17 cellular contexts compared by ENCODE assay signal in the genomic region with DNA sequence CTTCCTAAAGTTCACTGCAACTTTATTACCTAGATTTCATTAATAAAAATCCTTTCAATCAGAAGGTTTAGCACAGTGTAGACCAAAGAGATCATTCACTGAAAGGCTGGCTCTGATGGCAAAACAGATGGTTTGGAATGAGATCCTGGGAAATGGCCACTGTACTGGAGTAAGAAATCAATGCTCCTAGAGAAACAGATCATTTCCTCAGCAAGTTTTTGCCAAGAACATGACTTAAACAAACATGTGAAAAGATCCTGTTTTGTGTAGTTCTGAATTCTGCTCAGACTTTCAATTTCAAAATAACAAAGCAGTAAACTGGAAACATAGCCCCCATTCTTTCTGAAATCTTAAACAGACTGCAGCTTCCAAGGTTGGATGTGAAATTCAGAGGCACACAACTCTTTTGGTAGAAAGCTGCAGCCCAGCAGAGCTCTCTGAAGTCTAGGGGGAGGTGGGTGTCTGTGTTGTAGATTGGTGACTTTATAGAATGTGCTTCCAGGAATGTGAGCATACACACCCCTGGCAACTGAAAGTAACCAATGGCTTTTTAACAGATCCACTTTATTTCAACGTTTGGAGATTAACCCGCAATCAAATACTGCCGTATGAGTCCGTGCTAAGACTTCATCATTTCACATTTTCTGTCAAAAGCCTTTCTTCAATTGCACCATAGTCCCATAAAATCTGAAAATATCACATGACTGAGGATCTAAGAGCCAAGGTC.
A peak's percentile ranks its signal among the peaks of the same experiment; 100 is the strongest.
DNase-seq lines count a peak whose midpoint lies in the region; ATAC-seq, FAIRE-seq and TF ChIP-seq lines count a peak whose summit lies in the region.
"Had no signal": no experiment of that assay in that cellular context is flagged by ENCODE, and none has a peak within 500 bp of the region (broad histone marks: within the 10 kb centered on the region; RNA-seq: fewer than 3 reads in every experiment).

No MANE protein-coding gene starts in this region.

- peak; percentile 82 for FAIRE-seq in endothelial cell of umbilical vein (lab: Jason Lieb, UNC)

- TF ChIP-seq CTCF in endothelial cell of umbilical vein (IDR thresholded peaks at IDR 0.05; ENCODE audit: extremely low read depth in 1 of 2, insufficient read depth in 1 of 2, low read depth in 1 of 2, low read length in 2 of 2) (no peak), osteoblast (IDR thresholded peaks at IDR 0.05; ENCODE audit: extremely low read depth, low read depth, low read length) (no peak), coronary artery (IDR thresholded peaks at IDR 0.05) (no peak)

- H4K20me1 ChIP-seq in endothelial cell of umbilical vein (replicated peaks; ENCODE audit: control insufficient read depth, extremely low read depth, insufficient read depth, low read length) (no peaks in the 10 kb centered on the region), osteoblast (ENCODE audit: insufficient read depth, low read length) (peaks cover 3% of the 10 kb centered on the region)

- H3K27ac ChIP-seq in endothelial cell of umbilical vein (ENCODE audit: insufficient read depth, low read depth, low read length) = peak overlapping the region; percentile 32
- peak overlapping the region; percentile 61 for H3K27ac ChIP-seq in osteoblast (ENCODE audit: low read depth, low read length)
- no peak overlapping the region for H3K27ac ChIP-seq in coronary artery

- H3K9ac ChIP-seq in endothelial cell of umbilical vein (replicated peaks; ENCODE audit: extremely low read depth, insufficient read depth, low read length) = peak overlapping the region; percentile 5

- TF ChIP-seq POLR2A in endothelial cell of umbilical vein (IDR thresholded peaks at IDR 0.05; ENCODE audit: low read depth, low read length) = no peak

- H2AFZ ChIP-seq in endothelial cell of umbilical vein (ENCODE audit: low read depth, low read length) (peak overlapping the region; percentile 20), osteoblast (ENCODE audit: low read length) (no peak overlapping the region)

- H3K4me2 ChIP-seq in endothelial cell of umbilical vein (ENCODE audit: insufficient read depth, low read length) (peak overlapping the region; percentile 65), osteoblast (ENCODE audit: insufficient read depth, low read length) (peak overlapping the region; percentile 64)

- POLR2A ChIA-PET in endothelial cell of umbilical vein (lab: Charles Lee) = no interaction called here

- H3K27me3 ChIP-seq in endothelial cell of umbilical vein (ENCODE audit: control insufficient read depth in 2 of 2, insufficient read depth in 2 of 2, low read length in 2 of 2) = no peaks in the 10 kb centered on the region
- no peaks in the 10 kb centered on the region for H3K27me3 ChIP-seq in osteoblast (ENCODE audit: insufficient read depth, low read length)
- H3K27me3 ChIP-seq: stomach had no signal

- H3K36me3 ChIP-seq in endothelial cell of umbilical vein (ENCODE audit: control insufficient read depth in 2 of 2, extremely low read depth in 1 of 2, insufficient read depth in 2 of 2, low read length in 2 of 2) (no peaks in the 10 kb centered on the region), osteoblast (ENCODE audit: insufficient read depth, low read length) (no peaks in the 10 kb centered on the region)
- H3K36me3 ChIP-seq: stomach had no signal

- peaks cover 18% of the 10 kb centered on the region for H3K4me1 ChIP-seq in endothelial cell of umbilical vein (ENCODE audit: control insufficient read depth, extremely low read depth, insufficient read depth, low read length)
- peaks cover 32% of the 10 kb centered on the region for H3K4me1 ChIP-seq in osteoblast (ENCODE audit: insufficient read depth, low read length)

- intact Hi-C loops in endothelial cell of umbilical vein (cut with micrococcal nuclease) (no loop called here), left ventricle myocardium superior (cut with micrococcal nuclease) (no loop called here)

- BruUV-seq in endothelial cell of umbilical vein (replicated peaks; lab: Mats Ljungman, UMichigan) = no TSS peak

- peak; percentile 53 for DNase-seq in AG20443 (ENCODE audit: low spot score)
- DNase-seq in NCI-H446 treated with DMSO at 0.1 percent for 48 hours (lab: John Stamatoyannopoulos, UW) = peak; percentile 67
- peak; percentile 80 for DNase-seq in endothelial cell of umbilical vein (ENCODE audit: low read depth, low spot score)
- no peak for DNase-seq in osteoblast (ENCODE audit: insufficient read length, low spot score, missing footprints)
- DNase-seq in NK-92 treated with Interleukin-12 subunit alpha and Interleukin-12 subunit beta, amount 100 ng/mL, for 24 hours (lab: John Stamatoyannopoulos, UW) = no peak
- DNase-seq in left ventricle myocardium superior = no peak
- no peak for DNase-seq in coronary artery (ENCODE audit: low spot score)
- DNase-seq: activated CD4-positive, alpha-beta T cell treated with anti-CD3 and anti-CD28 coated beads for 36 hours; activated effector memory CD4-positive, alpha-beta T cell treated with anti-CD3 and anti-CD28 coated beads, Interleukin-2, amount 50 U/mL, for 16 hours; caudate nucleus; CD8-positive, alpha-beta memory T cell; Kasumi-1; mucosa of descending colon; NCI-H2029; retina; stomach had no signal

- ATAC-seq in GM18873 (IDR thresholded peaks at IDR 0.05; ENCODE audit: low FRiP score, unreplicated experiment) (no peak), left ventricle myocardium superior (no peak)
- ATAC-seq: activated CD4-positive, alpha-beta T cell treated with anti-CD3 and anti-CD28 coated beads for 36 hours; mucosa of descending colon had no signal

- peak overlapping the region in 1 of 3 experiments; percentile 11 for H3K4me3 ChIP-seq in endothelial cell of umbilical vein (replicated peaks in 1 of 3; ENCODE audit: insufficient read depth in 1 of 3, low read depth in 1 of 3, low read length in 3 of 3)
- peak overlapping the region; percentile 19 for H3K4me3 ChIP-seq in osteoblast (ENCODE audit: insufficient read depth, low read length)
- no peak overlapping the region for H3K4me3 ChIP-seq in coronary artery
- H3K4me3 ChIP-seq: mucosa of descending colon, stomach had no signal

- dilution Hi-C loops in endothelial cell of umbilical vein (cut with MboI; ENCODE audit: extremely low pct_ligation_motif_present, low sequenced_read_pairs) = no loop called here

- H3K9me3 ChIP-seq in endothelial cell of umbilical vein (replicated peaks; ENCODE audit: control insufficient read depth, insufficient read depth, low read length) (no peaks in the 10 kb centered on the region), osteoblast (ENCODE audit: low read depth, low read length) (no peaks in the 10 kb centered on the region)
- H3K9me3 ChIP-seq: mucosa of descending colon, stomach had no signal

- H3K79me2 ChIP-seq in endothelial cell of umbilical vein (ENCODE audit: control insufficient read depth, insufficient read depth, low read length) (no peaks in the 10 kb centered on the region), osteoblast (ENCODE audit: insufficient read depth, low read length) (peaks cover 39% of the 10 kb centered on the region)

- CTCF ChIA-PET in endothelial cell of umbilical vein (lab: Charles Lee) = interaction anchor here (0.9 to 1.9 kb wide), 8 partner anchors 8 to 412 kb away, joined by 3 to 5 read pairs (median 4); a partner anchor contains a TSS

- H3K9me1 ChIP-seq in endothelial cell of umbilical vein (replicated peaks; ENCODE audit: control insufficient read depth, extremely low read depth, insufficient read depth, low read length) = no peaks in the 10 kb centered on the region

TF ChIP-seq in endothelial cell of umbilical vein, 7 proteins besides CTCF, POLR2A, EP300 and RAD21:
- TF ChIP-seq, protein P1, sequence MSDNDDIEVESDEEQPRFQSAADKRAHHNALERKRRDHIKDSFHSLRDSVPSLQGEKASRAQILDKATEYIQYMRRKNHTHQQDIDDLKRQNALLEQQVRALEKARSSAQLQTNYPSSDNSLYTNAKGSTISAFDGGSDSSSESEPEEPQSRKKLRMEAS (IDR thresholded peaks at IDR 0.05; ENCODE audit: insufficient read depth, insufficient read length) = no peak
- TF ChIP-seq GATA2 (IDR thresholded peaks at IDR 0.05; ENCODE audit: insufficient read depth, insufficient read length, low read depth, low read length) (no peak), JUN (IDR thresholded peaks at IDR 0.05; ENCODE audit: borderline replicate concordance, insufficient read depth, insufficient read length, low read depth) (no peak), MYC (IDR thresholded peaks at IDR 0.05; ENCODE audit: low read depth, low read length) (no peak), FOS (IDR thresholded peaks at IDR 0.05; ENCODE audit: borderline replicate concordance, insufficient read depth, low read length) (no peak), POLR2AphosphoS5 (IDR thresholded peaks at IDR 0.05; ENCODE audit: insufficient read depth, low read depth, low read length) (no peak), EZH2 (IDR thresholded peaks at IDR 0.05; ENCODE audit: borderline replicate concordance, low read depth, low read length, severe bottlenecking) (no peak)

Comparison
In these comparisons a context has a peak if more than half of its experiments do, and no peak if none do; other contexts are left out.
1. DNase-seq: peak in AG20443 (single experiment), NCI-H446 treated with DMSO at 0.1 percent for 48 hours (single experiment) and endothelial cell of umbilical vein (single experiment); none in osteoblast (single experiment), NK-92 treated with Interleukin-12 subunit alpha and Interleukin-12 subunit beta, amount 100 ng/mL, for 24 hours (single experiment), left ventricle myocardium superior (single experiment) and coronary artery (single experiment).
2. H3K27ac ChIP-seq: peak in endothelial cell of umbilical vein (single experiment) and osteoblast (single experiment); none in coronary artery (0 of 2).